23 cellular contexts compared by ENCODE assay signal in the genomic region with DNA sequence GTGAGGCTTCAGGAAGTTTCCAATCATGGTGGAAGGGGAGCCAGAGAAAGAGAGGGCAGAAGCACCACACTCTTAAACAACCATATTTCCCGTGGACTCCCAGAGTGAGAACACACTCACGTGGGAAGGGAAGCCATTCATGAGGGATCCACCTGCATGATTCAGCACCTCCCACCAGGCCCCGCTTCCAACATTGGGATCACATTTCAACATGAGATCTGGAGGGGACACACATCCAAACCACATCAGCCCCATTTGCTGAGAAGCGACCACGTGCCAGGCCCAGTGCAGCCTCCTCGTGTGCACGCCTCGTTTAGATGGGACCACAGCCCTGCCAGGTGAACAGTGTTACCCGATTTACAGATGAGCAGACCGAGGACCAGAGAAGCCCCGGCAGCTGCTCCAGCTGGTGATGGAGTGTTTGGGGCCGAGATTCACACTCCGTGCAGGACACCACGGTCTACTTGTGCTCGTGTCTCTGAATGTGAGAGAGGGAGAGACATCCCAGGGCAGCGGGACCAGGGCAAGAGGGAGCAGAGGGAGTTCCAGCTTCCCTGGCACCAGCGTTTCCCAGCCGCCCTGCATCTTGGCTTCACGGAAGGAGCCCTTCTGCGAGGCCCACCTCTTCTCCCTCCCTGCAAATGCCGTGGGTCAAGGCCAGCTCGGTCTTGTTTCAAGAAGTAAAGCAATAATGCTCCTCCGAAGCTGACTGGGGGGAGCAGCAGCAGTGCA.
DNase-seq lines count a peak whose midpoint lies in the region; ATAC-seq, FAIRE-seq and TF ChIP-seq lines count a peak whose summit lies in the region.
"Had no signal": no experiment of that assay in that cellular context is flagged by ENCODE, and none has a peak within 500 bp of the region (broad histone marks: within the 10 kb centered on the region; RNA-seq: fewer than 3 reads in every experiment).

No MANE protein-coding gene starts in this region.

- no peaks in the 10 kb centered on the region for H4K20me1 ChIP-seq in K562 (replicated peaks; ENCODE audit: control insufficient read depth, insufficient read depth, low read length)

- 0 out of 4 replicates have a peak overlapping the region, but pooled peaks of 1 of the 2 experiments have one; percentile 42 for H3K9ac ChIP-seq in K562 (ENCODE audit: insufficient read depth in 1 of 2, low read depth in 2 of 2, low read length in 2 of 2)

- peaks cover 4 to 9% of the 10 kb centered on the region in 2 experiments; a peak in 3 of 5 replicates for H3K27me3 ChIP-seq in K562 (ENCODE audit: control insufficient read depth in 2 of 2, insufficient read depth in 2 of 2, low read length in 2 of 2)

- no peak for ATAC-seq in Right ventricle myocardium inferior
- no peak for ATAC-seq in left cardiac atrium
- no peak for ATAC-seq in K562
- no peak for ATAC-seq in esophagus mucosa
- no peak for ATAC-seq in HG03378 (IDR thresholded peaks at IDR 0.05; ENCODE audit: unreplicated experiment)

- peaks cover 0 to 27% of the 10 kb centered on the region in 2 experiments; a peak in 2 of 5 replicates for H3K4me1 ChIP-seq in K562 (replicated peaks in 1 of 2; ENCODE audit: control insufficient read depth in 2 of 2, insufficient read depth in 2 of 2, low read length in 2 of 2)

- H3K4me3 ChIP-seq in K562 = no peak overlapping the region
- H3K4me3 ChIP-seq: PC-9, SK-N-MC had no signal

- no peak for TF ChIP-seq EP300 in K562 (IDR thresholded peaks at IDR 0.05; ENCODE audit: low read length)

- TF ChIP-seq CTCF in K562 (IDR thresholded peaks at IDR 0.05 in 2 of 3, conservative IDR thresholded peaks at IDR 0.05 in 1 of 3; ENCODE audit: insufficient read depth in 2 of 3, low read depth in 1 of 3, low read length in 3 of 3) = no peak
- no peak for TF ChIP-seq CTCF in GM20000 (IDR thresholded peaks at IDR 0.05; ENCODE audit: extremely low read depth, missing control alignments)

- peak overlapping the region; percentile 26; the same call in 1 of the 2 replicates for H2AFZ ChIP-seq in K562 (ENCODE audit: low read depth, low read length)
- H2AFZ ChIP-seq: PC-9 had no signal

- no peak overlapping the region; the same call in 1 of the 2 replicates for H3K4me2 ChIP-seq in K562 (ENCODE audit: insufficient read depth, low read length)
- H3K4me2 ChIP-seq: PC-9 had no signal

- no peaks in the 10 kb centered on the region for H3K9me1 ChIP-seq in K562 (ENCODE audit: control insufficient read depth, insufficient read depth, low read length)

- no peak overlapping the region for H3K27ac ChIP-seq in K562 (ENCODE audit: extremely low read depth, low read depth, low read length)
- H3K27ac ChIP-seq: PC-9, SK-N-MC had no signal

- no TSS peak for BruUV-seq in K562 (replicated peaks; lab: Mats Ljungman, UMichigan)

- in situ Hi-C loops in K562 (cut with MboI) = no loop called here

- intact Hi-C loops in Right ventricle myocardium inferior (cut with DNase I) (no loop called here), left cardiac atrium (cut with DNase I) (no loop called here), K562 (cut with micrococcal nuclease) (loop anchor here (5.0 kb wide), 1 partner anchor 33 kb away; no protein-coding TSS in a partner anchor)

- H3K79me2 ChIP-seq in K562 (ENCODE audit: control insufficient read depth, insufficient read depth, low read length) = no peaks in the 10 kb centered on the region

- TF ChIP-seq POLR2A in K562 (conservative IDR thresholded peaks at IDR 0.05) = no peak

- no peak for TF ChIP-seq RAD21 in K562 (CRISPR knock-in tag; conservative IDR thresholded peaks at IDR 0.05 in 1 of 2, IDR thresholded peaks at IDR 0.05 in 1 of 2)

- POLR2A ChIA-PET in K562 (lab: Yijun Ruan, JAX) = no interaction called here

- WGBS in K562 (ENCODE audit: insufficient coverage, low coverage, missing lambda C conversion rate) = 18% methylated on average over 23 of the region's 23 CpGs

- CTCF ChIA-PET in K562 (lab: Yijun Ruan, JAX; ENCODE audit: low intra/inter-chr PET ratio) = no interaction called here

- no peaks in the 10 kb centered on the region for H3K36me3 ChIP-seq in K562 (ENCODE audit: control insufficient read depth, insufficient read depth, low read length)

- DNase-seq in Right ventricle myocardium inferior (ENCODE audit: missing footprints) (peak; percentile 51), left cardiac atrium (no peak), K562 (ENCODE audit: extremely low read depth in 1 of 4, low spot score in 3 of 4) (no peak), mesenteric fat pad (ENCODE audit: low spot score) (peak; percentile 80), GM20000 (ENCODE audit: low spot score) (no peak)
- DNase-seq: CD4-positive, CD25-positive, alpha-beta regulatory T cell; EL; GF-D8; HCEC 1CT; Karpas-422; MV-4-11; NCI-H1105 treated with DMSO at 0.1 percent for 48 hours; NCI-H2029 treated with DMSO at 0.1 percent for 48 hours; NCI-H226; NCI-H510A treated with DMSO at 0.1 percent for 48 hours; NCI-H748 treated with DMSO at 0.1 percent for 48 hours; PC-9; RPMI8226; SHP77 treated with DMSO at 0.1 percent for 48 hours had no signal

- H3K9me3 ChIP-seq in K562 (replicated peaks; ENCODE audit: control insufficient read depth, insufficient read depth, low read depth, low read length) = no peaks in the 10 kb centered on the region

- no peak for FAIRE-seq in K562 (lab: Jason Lieb, UNC)
- FAIRE-seq: GM19239 had no signal

TF ChIP-seq in K562, 482 proteins besides CTCF, POLR2A, EP300 and RAD21 (continues in another document):
- TF ChIP-seq CBX3 (IDR thresholded peaks at IDR 0.05; ENCODE audit: borderline replicate concordance in 1 of 2, low read length in 2 of 2) (no peak), ESRRB (CRISPR knock-in tag; IDR thresholded peaks at IDR 0.05; ENCODE audit: borderline replicate concordance) (no peak), ZNF830 (CRISPR knock-in tag; IDR thresholded peaks at IDR 0.05) (no peak), ZNF134 (CRISPR knock-in tag; conservative IDR thresholded peaks at IDR 0.05) (no peak), L3MBTL2 (IDR thresholded peaks at IDR 0.05) (0 out of 2 replicates have a peak, but pooled peaks have one; percentile 26), CTBP1 (IDR thresholded peaks at IDR 0.05; ENCODE audit: borderline replicate concordance) (no peak), CBFA2T3 (IDR thresholded peaks at IDR 0.05) (no peak), STAT5B (CRISPR knock-in tag; IDR thresholded peaks at IDR 0.05) (no peak), CREM (IDR thresholded peaks at IDR 0.05; ENCODE audit: low read depth) (no peak)

Comparison
In these comparisons a context has a peak if more than half of its experiments do, and no peak if none do; other contexts are left out.
1. DNase-seq: peak in Right ventricle myocardium inferior (single experiment) and mesenteric fat pad (single experiment); none in left cardiac atrium (single experiment), K562 (0 of 4) and GM20000 (single experiment).